Comparison of ENCODE assay signal across 8 cellular contexts in genomic region chr10:73785721-73786511, GRCh38. TPM values are rescaled to one million over a fixed set of nuclear protein-coding genes. Genes with fewer than 3 reads are reported as not detected.
A peak's percentile ranks its signal among the peaks of the same experiment; 100 is the strongest.
DNase-seq lines count a peak whose midpoint lies in the region; ATAC-seq, FAIRE-seq and TF ChIP-seq lines count a peak whose summit lies in the region.

No MANE protein-coding gene starts in this region.

- H3K27ac Mint-ChIP-seq in T-helper 17 cell, result peak overlapping the region; percentile 96

- FAIRE-seq in A549 (lab: Jason Lieb, UNC), result no peak

- TF ChIP-seq CTCF in A549 (IDR thresholded peaks at IDR 0.05), result no peak

- TF ChIP-seq EP300 in A549 (IDR thresholded peaks at IDR 0.05), result no peak

- ATAC-seq in A549 (peak; percentile 9 to 33; a peak in 4 of 6 replicates), GM18868 (IDR thresholded peaks at IDR 0.05; ENCODE audit: unreplicated experiment) (peak; percentile 15), HG03354 (IDR thresholded peaks at IDR 0.05; ENCODE audit: poor library complexity, severe bottlenecking, unreplicated experiment) (peak; percentile 23), T-helper 17 cell (peak; percentile 15)

- H3K4me1 ChIP-seq in A549, result peaks cover 26% of the 10 kb centered on the region

- CTCF ChIA-PET in A549 (lab: Yijun Ruan, JAX), result interaction anchor here (2.6 kb wide), 1 partner anchor 8 kb away, joined by 8 read pairs; no protein-coding TSS in a partner anchor

- H3K36me3 Mint-ChIP-seq in T-helper 17 cell (ENCODE audit: low read depth), result peaks cover 2% of the 10 kb centered on the region

- H3K4me3 ChIP-seq in A549, result peak overlapping the region; percentile 97

- H3K9me3 ChIP-seq in A549 (no peaks in the 10 kb centered on the region), T-helper 17 cell (ENCODE audit: control insufficient read depth, low read length, poor library complexity, severe bottlenecking) (no peaks in the 10 kb centered on the region)

- peak overlapping the region; percentile 85 for H3K4me2 ChIP-seq in A549

- TF ChIP-seq RAD21 in A549 (conservative IDR thresholded peaks at IDR 0.05 in 1 of 2, IDR thresholded peaks at IDR 0.05 in 1 of 2), result no peak

- 5% methylated on average over 26 of the region's 54 CpGs for WGBS in A549 (ENCODE audit: missing lambda C conversion rate)

- POLR2A ChIA-PET in A549 (lab: Yijun Ruan, JAX), result interaction anchor here (0.6 to 2.0 kb wide), 6 partner anchors 9 to 55 kb away, joined by 3 to 8 read pairs (median 5); a partner anchor contains a TSS

- DNase-seq in A549 (ENCODE audit: low read depth in 1 of 2, low spot score in 1 of 2) (no peak), T-helper 17 cell (peak; percentile 23 to 36 (median 32)), caudate nucleus (lab: John Stamatoyannopoulos, UW) (peak in 18 of 61 donors; percentile 12 to 72 (median 44)), left kidney (ENCODE audit: low read depth, low spot score) (peak; percentile 70), NCI-H1694 (lab: John Stamatoyannopoulos, UW) (no peak)
- DNase-seq in stimulated activated naive CD4-positive, alpha-beta T cell (lab: John Stamatoyannopoulos, UW), result peak; percentile 37 to 76 (median 58)

- H3K27ac ChIP-seq in A549 (peak overlapping the region; percentile 70 to 92), caudate nucleus (ENCODE audit: low read depth, low read length) (peak overlapping the region; percentile 87)

- TF ChIP-seq POLR2A in A549 (IDR thresholded peaks at IDR 0.05; ENCODE audit: low read length), result no peak

- H3K4me3 Mint-ChIP-seq in T-helper 17 cell, result peak overlapping the region; percentile 98

- peaks cover 40% of the 10 kb centered on the region for H3K4me1 Mint-ChIP-seq in T-helper 17 cell

- H3K27me3 Mint-ChIP-seq in T-helper 17 cell, result no peaks in the 10 kb centered on the region

TF ChIP-seq in A549, 52 proteins besides CTCF, POLR2A, EP300 and RAD21:
- TF ChIP-seq PHF8 (IDR thresholded peaks at IDR 0.05; ENCODE audit: borderline replicate concordance, low read depth), result peak; percentile 69; the same call in 1 of the 2 replicates
- no peak for TF ChIP-seq CEBPB (IDR thresholded peaks at IDR 0.05)
- TF ChIP-seq JUN (IDR thresholded peaks at IDR 0.05), result peak in 1 of 2 experiments; percentile 71; a peak in 2 of 5 replicates
- TF ChIP-seq REST (IDR thresholded peaks at IDR 0.05), result peak; percentile 59
- no peak for TF ChIP-seq ESRRA (IDR thresholded peaks at IDR 0.05; ENCODE audit: borderline replicate concordance, low read length)

RNA-seq across cellular contexts. Expression of gene ZSWIM8, which starts 0.5 kb away (rescaled TPM):
- 24.3 and 31.7 TPM in 2 replicates for polyA plus RNA-seq in A549 (2011; rRNA removed)
- 49.3 and 68.4 TPM in 2 replicates for polyA plus RNA-seq in A549 (2012; cell fraction: cytosol; rRNA removed)
- 177 and 309 TPM in 2 replicates for polyA plus RNA-seq in A549 (2012; cell fraction: nucleus; rRNA removed)
- 33.9 to 44.5 TPM (median 43.0 TPM) in 3 replicates for polyA plus RNA-seq in A549 (2017; fragmentation: RNase III; extraction: RNeasy Plus Mini Kit Qiagen cat#74134 plus additional on column Dnase treatment)
- polyA minus RNA-seq in A549 (2011; rRNA and poly(A)+ RNA removed), result 65.0 and 70.7 TPM in 2 replicates
- 10 to 100 TPM; 71.7 to 74.7 TPM for total RNA-seq in T-helper 17 cell

RNA-seq across cellular contexts. Expression of gene CHCHD1, which starts 4.1 kb away (rescaled TPM):
- polyA plus RNA-seq in A549 (2011; rRNA removed), result 67.2 and 75.4 TPM in 2 replicates
- 68.7 and 75.5 TPM in 2 replicates for polyA plus RNA-seq in A549 (2012; cell fraction: cytosol; rRNA removed)
- 17.1 and 21.1 TPM in 2 replicates for polyA plus RNA-seq in A549 (2012; cell fraction: nucleus; rRNA removed)
- 75.2 to 83.1 TPM (median 80.6 TPM) in 3 replicates for polyA plus RNA-seq in A549 (2017; fragmentation: RNase III; extraction: RNeasy Plus Mini Kit Qiagen cat#74134 plus additional on column Dnase treatment)
- polyA minus RNA-seq in A549 (2011; rRNA and poly(A)+ RNA removed), result 5.2 and 5.7 TPM in 2 replicates
- total RNA-seq in T-helper 17 cell, result 1 to 10 TPM; 6.6 to 7.6 TPM

RNA-seq across cellular contexts. Expression of gene NDST2, which starts 25.5 kb away (rescaled TPM):
- 11.2 and 12.7 TPM in 2 replicates for polyA plus RNA-seq in A549 (2011; rRNA removed)
- 8.4 and 12.9 TPM in 2 replicates for polyA plus RNA-seq in A549 (2012; cell fraction: cytosol; rRNA removed)
- 22.3 and 28.8 TPM in 2 replicates for polyA plus RNA-seq in A549 (2012; cell fraction: nucleus; rRNA removed)
- 11.7 to 14.9 TPM (median 14.2 TPM) in 3 replicates for polyA plus RNA-seq in A549 (2017; fragmentation: RNase III; extraction: RNeasy Plus Mini Kit Qiagen cat#74134 plus additional on column Dnase treatment)
- 20.1 and 22.9 TPM in 2 replicates for polyA minus RNA-seq in A549 (2011; rRNA and poly(A)+ RNA removed)
- 10 to 100 TPM; 80.6 to 80.9 TPM for total RNA-seq in T-helper 17 cell

RNA-seq across cellular contexts. Expression of gene SEC24C, which starts 41.7 kb away (rescaled TPM):
- polyA plus RNA-seq in A549 (2011; rRNA removed), result 84.7 and 121 TPM in 2 replicates
- polyA plus RNA-seq in A549 (2012; cell fraction: cytosol; rRNA removed), result 44.8 and 58.3 TPM in 2 replicates
- polyA plus RNA-seq in A549 (2012; cell fraction: nucleus; rRNA removed), result 121 and 134 TPM in 2 replicates
- polyA plus RNA-seq in A549 (2017; fragmentation: RNase III; extraction: RNeasy Plus Mini Kit Qiagen cat#74134 plus additional on column Dnase treatment), result 52.6 to 54.3 TPM (median 54.1 TPM) in 3 replicates
- polyA minus RNA-seq in A549 (2011; rRNA and poly(A)+ RNA removed), result 139 and 162 TPM in 2 replicates
- total RNA-seq in T-helper 17 cell, result 10 to 100 TPM; 85.0 to 85.5 TPM

Comparison
In these comparisons a context has a peak if more than half of its experiments do, and no peak if none do; other contexts are left out.
1. DNase-seq: peak in T-helper 17 cell (3 of 3), left kidney (single experiment) and stimulated activated naive CD4-positive, alpha-beta T cell (6 of 6); none in A549 (0 of 2) and NCI-H1694 (single experiment).
2. Peak in every context shown above with its lines, with median percentiles within 50 percentile points of each other: ATAC-seq.